1 cellular context compared by ENCODE assay signal in genomic region chr10:133230387-133231195, GRCh38.
TF ChIP-seq lines count a peak whose summit lies in the region.

No MANE protein-coding gene starts in this region.

TF ChIP-seq in K562, 482 proteins besides CTCF, POLR2A, EP300 and RAD21 (continued from another document):
- TF ChIP-seq ZNF592 (IDR thresholded peaks at IDR 0.05) (peak; percentile 37; the same call in 1 of the 2 replicates), TSC22D4 (tag; IDR thresholded peaks at IDR 0.05) (no peak), MAX (CRISPR knock-in tag; IDR thresholded peaks at IDR 0.05) (peak; percentile 77), CHD1 (IDR thresholded peaks at IDR 0.05; ENCODE audit: low read length) (no peak), CTBP1 (IDR thresholded peaks at IDR 0.05; ENCODE audit: borderline replicate concordance) (peak; percentile 34; the same call in 1 of the 2 replicates), NONO (IDR thresholded peaks at IDR 0.05; ENCODE audit: low read depth in 2 of 2, low read length in 1 of 2) (0 out of 4 replicates have a peak, but pooled peaks of 1 of the 2 experiments have one; percentile 22), ZNF707 (CRISPR knock-in tag; conservative IDR thresholded peaks at IDR 0.05) (no peak), SMAD3 (CRISPR knock-in tag; conservative IDR thresholded peaks at IDR 0.05) (no peak), ZNF766 (CRISPR knock-in tag; conservative IDR thresholded peaks at IDR 0.05) (no peak), FOXP1 (CRISPR knock-in tag; IDR thresholded peaks at IDR 0.05) (0 out of 2 replicates have a peak, but pooled peaks have one; percentile 48), ZBTB7A (IDR thresholded peaks at IDR 0.05; ENCODE audit: borderline replicate concordance, control insufficient read depth, low read depth, low read length) (0 out of 2 replicates have a peak, but pooled peaks have one; percentile 17), NRF1 (conservative IDR thresholded peaks at IDR 0.05 in 1 of 2, IDR thresholded peaks at IDR 0.05 in 1 of 2) (peak in 1 of 2 experiments; percentile 52; a peak in 2 of 4 replicates), L3MBTL2 (IDR thresholded peaks at IDR 0.05) (peak; percentile 71), E2F6 (IDR thresholded peaks at IDR 0.05; ENCODE audit: borderline replicate concordance in 1 of 2, extremely low read depth in 1 of 2, insufficient read depth in 1 of 2, insufficient read length in 1 of 2, low read depth in 1 of 2, low read length in 1 of 2, poor library complexity in 1 of 2, severe bottlenecking in 1 of 2) (peak; percentile 40 to 90), NFIC (IDR thresholded peaks at IDR 0.05) (peak; percentile 54; the same call in 1 of the 2 replicates), ZNF431 (CRISPR knock-in tag; IDR thresholded peaks at IDR 0.05) (0 out of 2 replicates have a peak, but pooled peaks have one; percentile 20)
